In the genomic region with DNA sequence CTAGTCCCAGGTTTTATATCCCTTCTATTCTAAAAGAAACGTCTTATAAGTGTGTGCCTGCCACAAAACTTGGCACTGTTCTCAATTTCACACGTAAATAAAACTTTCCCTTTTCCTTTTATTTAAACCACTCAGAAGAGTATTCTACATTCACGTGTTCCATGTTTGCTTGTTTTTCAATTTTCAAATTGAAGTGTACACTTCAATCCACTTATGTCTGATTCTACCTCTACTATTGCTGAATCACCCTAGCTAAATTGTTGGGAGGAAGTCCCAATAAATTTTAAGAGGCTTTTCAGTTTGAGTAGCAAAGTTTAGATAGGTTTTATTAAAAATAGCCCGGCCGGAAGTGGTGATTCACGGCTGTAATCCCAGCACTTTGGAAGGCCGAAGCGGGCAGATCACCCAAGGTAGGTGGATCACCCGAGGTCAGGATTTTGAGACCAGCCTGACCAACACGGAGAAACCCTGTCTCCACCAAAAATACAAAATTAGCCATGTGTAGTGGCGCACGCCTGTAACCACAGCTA, we compare ENCODE assay signal across 20 cellular contexts.
"Had no signal": no experiment of that assay in that cellular context is flagged by ENCODE, and none has a peak within 500 bp of the region (broad histone marks: within the 10 kb centered on the region; RNA-seq: fewer than 3 reads in every experiment).

No MANE protein-coding gene starts in this region.

- ATAC-seq: foreskin keratinocyte; left colon; mucosa of descending colon; naive thymus-derived CD8-positive, alpha-beta T cell; psoas muscle; sciatic nerve; stimulated activated memory B cell treated with anti-CD40 and anti-IgM and Interleukin-4, amounts not matched to agents 10 μg/mL and 1 μg/mL and 100 μg/mL, for 72 hours had no signal

- DNase-seq: dermis blood vessel endothelial cell; erythroblast; foreskin keratinocyte; head of caudate nucleus; hippocampal formation; left colon; mammary epithelial cell; mucosa of descending colon; naive thymus-derived CD8-positive, alpha-beta T cell; psoas muscle; spleen; stimulated activated CD4-positive, alpha-beta T cell treated with anti-CD3 and anti-CD28 coated beads, Interleukin-15, amount 100 ng/mL, for 24 hours; stimulated activated CD4-positive, alpha-beta T cell treated with anti-CD3 and anti-CD28 coated beads, Interleukin-1b, Interleukin-23, amount 100 ng/mL, for 48 hours; stimulated activated CD4-positive, alpha-beta T cell treated with anti-CD3 and anti-CD28 coated beads, Interleukin-4, amount 100 ng/mL, for 24 hours; tibial artery had no signal

- H3K27me3 ChIP-seq: foreskin keratinocyte, neutrophil, spleen, tibial artery, upper lobe of left lung, vagina had no signal

- H3K36me3 ChIP-seq: neutrophil, spleen, tibial artery, upper lobe of left lung, vagina had no signal

- H3K4me3 ChIP-seq: mucosa of descending colon, psoas muscle, spleen, tibial artery, upper lobe of left lung, vagina had no signal

- H3K27ac ChIP-seq: foreskin keratinocyte, neutrophil, psoas muscle, spleen, tibial artery, upper lobe of left lung, vagina had no signal

- H3K4me1 ChIP-seq: foreskin keratinocyte, psoas muscle, spleen, tibial artery, upper lobe of left lung, vagina had no signal

- H3K9me3 ChIP-seq: mucosa of descending colon, neutrophil, psoas muscle, spleen, tibial artery, upper lobe of left lung, vagina had no signal
